Comparison of ENCODE assay signal across 12 cellular contexts in the genomic region with DNA sequence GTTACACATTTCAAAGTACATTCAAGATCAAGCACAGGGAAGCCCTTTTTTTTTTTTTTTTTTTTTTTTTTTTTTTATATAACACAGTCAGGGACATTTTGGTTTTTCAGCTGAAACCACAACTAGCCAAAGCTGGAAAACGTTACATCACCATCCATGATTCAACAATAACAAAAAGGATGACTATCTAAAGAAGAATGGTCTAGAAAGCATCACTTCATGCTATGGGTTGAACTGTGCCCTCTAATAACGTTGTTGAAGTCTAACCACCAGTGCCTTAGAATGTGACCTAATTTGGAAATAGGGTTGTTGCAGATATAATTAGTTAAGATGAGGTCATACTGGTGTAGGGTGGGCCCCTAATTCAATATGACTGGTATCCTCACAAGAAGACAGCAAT. TPM values are rescaled to one million over a fixed set of nuclear protein-coding genes. Genes with fewer than 3 reads are reported as not detected.
DNase-seq lines count a peak whose midpoint lies in the region; ATAC-seq and TF ChIP-seq lines count a peak whose summit lies in the region.
"Had no signal": no experiment of that assay in that cellular context is flagged by ENCODE, and none has a peak within 500 bp of the region (broad histone marks: within the 10 kb centered on the region; RNA-seq: fewer than 3 reads in every experiment).

No MANE protein-coding gene starts in this region.

- H3K4me3 ChIP-seq in GM23248 (no peak overlapping the region), esophagus muscularis mucosa (no peak overlapping the region), heart right ventricle (no peak overlapping the region)
- H3K4me3 ChIP-seq: tibial nerve had no signal

- H3K27me3 ChIP-seq in GM23248 (replicated peaks; ENCODE audit: insufficient read depth) (no peaks in the 10 kb centered on the region), esophagus muscularis mucosa (no peaks in the 10 kb centered on the region), heart right ventricle (no peaks in the 10 kb centered on the region)
- H3K27me3 ChIP-seq: neutrophil, tibial nerve had no signal

- no peak for TF ChIP-seq EP300 in esophagus muscularis mucosa (IDR thresholded peaks at IDR 0.05)

- intact Hi-C loops in esophagus muscularis mucosa (cut with DNase I) (no loop called here), heart right ventricle (cut with DNase I) (no loop called here)

- 0 out of 2 replicates have a peak, but pooled peaks cover 12% of the 10 kb centered on the region for H3K79me2 ChIP-seq in GM23248 (ENCODE audit: insufficient read depth)

- H3K4me2 ChIP-seq in GM23248 (ENCODE audit: unreplicated experiment), result peak overlapping the region; percentile 45

- no peak for TF ChIP-seq POLR2A in esophagus muscularis mucosa (IDR thresholded peaks at IDR 0.05; ENCODE audit: low read depth)

- DNase-seq in GM23248, result peak; percentile 96
- DNase-seq in NCI-H226, result peak; percentile 85
- DNase-seq in dermis blood vessel endothelial cell, result peak; percentile 36
- peak; percentile 99 for DNase-seq in renal cortical epithelial cell (ENCODE audit: low read depth)
- no peak for DNase-seq in esophagus muscularis mucosa (ENCODE audit: extremely low spot score)
- no peak for DNase-seq in heart right ventricle
- DNase-seq in mesenteric fat pad (ENCODE audit: low spot score), result no peak
- DNase-seq: cortex of kidney, KG1, NCI-H446 treated with DMSO at 0.1 percent for 48 hours had no signal

- 0% methylated on average over 2 of the region's 2 CpGs for whole genome bisulfite sequencing in GM23248 (ENCODE audit: low coverage in 1 of 2, low lambda C conversion rate in 2 of 2, missing lambda C conversion rate in 2 of 2), 2 experiments
- 84% methylated on average over 2 of the region's 2 CpGs for WGBS in esophagus muscularis mucosa
- WGBS in heart right ventricle, 2 donors, result 88 to 93% methylated on average over 2 of the region's 2 CpGs

- H3K9me3 ChIP-seq in GM23248 (ENCODE audit: low read depth), result no peaks in the 10 kb centered on the region
- no peaks in the 10 kb centered on the region for H3K9me3 ChIP-seq in esophagus muscularis mucosa
- no peaks in the 10 kb centered on the region for H3K9me3 ChIP-seq in heart right ventricle
- H3K9me3 ChIP-seq: neutrophil, tibial nerve had no signal

- no peaks in the 10 kb centered on the region for H4K20me1 ChIP-seq in GM23248 (ENCODE audit: insufficient read depth)

- H2AFZ ChIP-seq in GM23248, result no peak overlapping the region

- no peaks in the 10 kb centered on the region for H3K9me2 ChIP-seq in GM23248 (ENCODE audit: insufficient read depth)

- in situ Hi-C loops in GM23248 (cut with MboI), result no loop called here

- H3K36me3 ChIP-seq in GM23248 (ENCODE audit: low read depth), result peaks cover 7% of the 10 kb centered on the region
- peaks cover 0 to 20% (median 4%) of the 10 kb centered on the region in 4 donors for H3K36me3 ChIP-seq in esophagus muscularis mucosa
- peaks cover 0 to 53% (median 0%) of the 10 kb centered on the region in 9 donors for H3K36me3 ChIP-seq in heart right ventricle
- H3K36me3 ChIP-seq: neutrophil had no signal

- H3F3A ChIP-seq in GM23248 (ENCODE audit: insufficient read depth), result peaks cover 12% of the 10 kb centered on the region

- H3K9ac ChIP-seq in GM23248, result no peak overlapping the region; the same call in 1 of the 2 replicates

- ATAC-seq in heart right ventricle, result no peak

- TF ChIP-seq CTCF in esophagus muscularis mucosa (IDR thresholded peaks at IDR 0.05), result no peak
- no peak for TF ChIP-seq CTCF in heart right ventricle (IDR thresholded peaks at IDR 0.05)

- H3K4me1 ChIP-seq in GM23248 (ENCODE audit: insufficient read depth) (peaks cover 24% of the 10 kb centered on the region), esophagus muscularis mucosa (no peaks in the 10 kb centered on the region), heart right ventricle (no peaks in the 10 kb centered on the region)
- H3K4me1 ChIP-seq: tibial nerve had no signal

- peak overlapping the region; percentile 83 for H3K27ac ChIP-seq in GM23248
- no peak overlapping the region for H3K27ac ChIP-seq in esophagus muscularis mucosa (replicated peaks in 1 of 4)
- no peak overlapping the region for H3K27ac ChIP-seq in heart right ventricle
- H3K27ac ChIP-seq: neutrophil, tibial nerve had no signal

RNA-seq across cellular contexts. Expression of a gene that starts 46.6 kb away (rescaled TPM):
- 32.4 and 44.8 TPM in 2 replicates for total RNA-seq in GM23248 (2014; rRNA removed; shearing (Covaris generic))
- polyA plus RNA-seq in GM23248 (2016; fragmentation: Nextera tagmentation; extraction: Ambion mirVana) (42.1 and 44.2 TPM in 2 replicates), heart right ventricle (10 to 100 TPM in 1 of 2 donors, 1 to 10 TPM in 1; 7.8 to 10.2 TPM)
- total RNA-seq in dermis blood vessel endothelial cell (63.6 and 131 TPM in 2 replicates), renal cortical epithelial cell (51.1 and 67.1 TPM in 2 replicates), esophagus muscularis mucosa (10 to 100 TPM; 25.8 to 29.6 (median 27.9) TPM), heart right ventricle (10 to 100 TPM; 16.3 to 23.1 (median 20.3) TPM), mesenteric fat pad (32.4 TPM)

Comparison
In these comparisons a context has a peak if more than half of its experiments do, and no peak if none do; other contexts are left out.
1. DNase-seq: peak in GM23248 (single experiment), NCI-H226 (single experiment), dermis blood vessel endothelial cell (single experiment) and renal cortical epithelial cell (single experiment); none in esophagus muscularis mucosa (single experiment), heart right ventricle (0 of 2) and mesenteric fat pad (single experiment).